Comparison of ENCODE assay signal across 8 cellular contexts in genomic region chr3:114056130-114057010, GRCh38. TPM values are rescaled to one million over a fixed set of nuclear protein-coding genes. Genes with fewer than 3 reads are reported as not detected.
DNase-seq lines count a peak whose midpoint lies in the region; ATAC-seq and TF ChIP-seq lines count a peak whose summit lies in the region.

CCDC191 (minus strand) TSS chr3:114056526; CDS start chr3:114056466, 60 bp downstream.
QTRT2 (plus strand) TSS chr3:114056737; CDS start chr3:114065258, 8,521 bp downstream.

- no peak within 1 kb of the TSS for H4K8ac ChIP-seq in mesendoderm (ENCODE audit: low read depth, low read length)

- no peak within 1 kb of the TSS for H4K5ac ChIP-seq in mesendoderm (ENCODE audit: low read length)

- no peak within 1 kb of the TSS for H2BK120ac ChIP-seq in mesendoderm (ENCODE audit: low read depth, low read length)

- peak within 1 kb of the TSS; percentile 99 for H3K27ac Mint-ChIP-seq in endodermal cell

- H3K27ac ChIP-seq in endodermal cell (ENCODE audit: low read depth, low read length): peak within 1 kb of the TSS; percentile 0
- H3K27ac ChIP-seq in mesendoderm (ENCODE audit: low read depth, low read length): peak within 1 kb of the TSS; percentile 19

- H3K36me3 ChIP-seq in endodermal cell (ENCODE audit: control insufficient read depth, insufficient read depth, low read length): peaks cover 8% of the 10 kb centered on the region
- no peaks in the 10 kb centered on the region for H3K36me3 ChIP-seq in mesendoderm (ENCODE audit: control insufficient read depth, insufficient read depth, low read length)

- H3K79me2 ChIP-seq in mesendoderm (ENCODE audit: control insufficient read depth, insufficient read depth, low read length): peaks cover 37% of the 10 kb centered on the region

- no peaks in the 10 kb centered on the region for H3K79me1 ChIP-seq in mesendoderm (ENCODE audit: low read length)

- no peaks in the 10 kb centered on the region for H3K9me3 ChIP-seq in endodermal cell (ENCODE audit: control insufficient read depth, low read length)

- no peaks in the 10 kb centered on the region for H3K27me3 ChIP-seq in endodermal cell (ENCODE audit: control insufficient read depth, insufficient read depth, low read length, poor library complexity, severe bottlenecking)
- H3K27me3 ChIP-seq in mesendoderm (ENCODE audit: insufficient read depth, low read length, poor library complexity): no peaks in the 10 kb centered on the region

- H3K4me3 ChIP-seq in endodermal cell (ENCODE audit: low read length) (peak within 1 kb of the TSS; percentile 99), mesendoderm (ENCODE audit: low read length) (peak within 1 kb of the TSS; percentile 82)

- H3K56ac ChIP-seq in mesendoderm (ENCODE audit: low read length): peak within 1 kb of the TSS; percentile 89

- H3K4me2 ChIP-seq in mesendoderm (ENCODE audit: low read length): peak within 1 kb of the TSS; percentile 26

- H2BK5ac ChIP-seq in mesendoderm (ENCODE audit: low read length): no peak within 1 kb of the TSS

- peak; percentile 97 for DNase-seq in Caki2 (ENCODE audit: low read depth)
- peak; percentile 38 to 98 (median 96) for DNase-seq in HUDEP-2 (lab: John Stamatoyannopoulos, UW; ENCODE audit: unreplicated experiment in 76 of 76)
- peak; percentile 100 for DNase-seq in NOMO-1 treated with dmso at 0.1 percent for 144 hours (lab: John Stamatoyannopoulos, UW; ENCODE audit: unreplicated experiment)
- DNase-seq in activated CD8-positive, alpha-beta memory T cell treated with anti-CD3 and anti-CD28 coated beads, Interleukin-2, amount 50 U/mL, for 1 hour (ENCODE audit: extremely low read depth): peak; percentile 97
- DNase-seq in endodermal cell: peak; percentile 99
- peak; percentile 100 for DNase-seq in mesendoderm
- peak; percentile 94 for DNase-seq in stimulated activated CD8-positive, alpha-beta memory T cell treated with anti-CD3 and anti-CD28 coated beads, Interleukin-12 subunit alpha, Interleukin-12 subunit beta, amount 100 ng/mL, for 4 hours (ENCODE audit: low read depth)

- no peak within 1 kb of the TSS for H2BK15ac ChIP-seq in mesendoderm (replicated peaks; ENCODE audit: low read depth)

- no peak within 1 kb of the TSS for H3K4ac ChIP-seq in mesendoderm (ENCODE audit: low read depth, low read length)

- no peak within 1 kb of the TSS for H2AK5ac ChIP-seq in mesendoderm (ENCODE audit: low read length)

- H3K36me3 Mint-ChIP-seq in endodermal cell (ENCODE audit: low read depth): no peaks in the 10 kb centered on the region

- peaks cover 10% of the 10 kb centered on the region for H3K4me1 Mint-ChIP-seq in endodermal cell

- TF ChIP-seq CTCF in endodermal cell (conservative IDR thresholded peaks at IDR 0.05): no peak

- H3K9me3 Mint-ChIP-seq in endodermal cell: no peaks in the 10 kb centered on the region

- ATAC-seq in GM21390 (IDR thresholded peaks at IDR 0.05; ENCODE audit: unreplicated experiment): peak; percentile 96

- H3K9ac ChIP-seq in endodermal cell (ENCODE audit: extremely low read depth, low read length, poor library complexity, severe bottlenecking) (peak within 1 kb of the TSS; percentile 90), mesendoderm (ENCODE audit: low read length) (peak within 1 kb of the TSS; percentile 74)

- H3K23ac ChIP-seq in mesendoderm (ENCODE audit: low read length): no peak within 1 kb of the TSS

- H3K4me1 ChIP-seq in endodermal cell (ENCODE audit: control insufficient read depth, insufficient read depth, low read length) (no peaks in the 10 kb centered on the region), mesendoderm (ENCODE audit: control insufficient read depth, low read depth, low read length) (no peaks in the 10 kb centered on the region)

- in situ Hi-C loops in Caki2 (cut with HindIII; ENCODE audit: low pct_unique_long_range_greater_than_20kb, low sequenced_read_pairs): no loop called here

- peak within 1 kb of the TSS; percentile 86 for H3K4me3 Mint-ChIP-seq in endodermal cell

- H3K18ac ChIP-seq in mesendoderm (ENCODE audit: low read length): no peak within 1 kb of the TSS

- 0% methylated on average over 37 to 49 of the region's 49 CpGs for WGBS in endodermal cell (ENCODE audit: insufficient coverage in 1 of 2, insufficient read length in 1 of 2), 2 experiments
- WGBS in mesendoderm (ENCODE audit: extremely low coverage, insufficient coverage, low lambda C conversion rate): no CpG with 5 or more reads among the region's 49 CpGs

- no peaks in the 10 kb centered on the region for H3K27me3 Mint-ChIP-seq in endodermal cell (ENCODE audit: insufficient read depth)

RNA-seq across cellular contexts. Expression of gene CCDC191, which starts in this region (rescaled TPM):
- total RNA-seq in Caki2 (2014; rRNA removed; shearing (Covaris generic); ENCODE audit: low replicate concordance): 0.14 and 0.23 TPM in 2 replicates
- 1 to 10 TPM; 4.4 to 6.1 TPM for total RNA-seq in endodermal cell
- 6.9 TPM for polyA plus RNA-seq in endodermal cell (2013, experiment 1 of 2)
- polyA plus RNA-seq in endodermal cell (2013, experiment 2 of 2): 5.3 TPM
- 0.18 TPM for polyA plus RNA-seq in mesendoderm (2013, experiment 1 of 2)
- 0.15 TPM for polyA plus RNA-seq in mesendoderm (2013, experiment 2 of 2)

RNA-seq across cellular contexts. Expression of gene QTRT2, which starts in this region (rescaled TPM):
- total RNA-seq in Caki2 (2014; rRNA removed; shearing (Covaris generic); ENCODE audit: low replicate concordance): 25.0 and 31.2 TPM in 2 replicates
- 10 to 100 TPM; 33.0 to 37.7 TPM for total RNA-seq in endodermal cell
- 22.3 TPM for polyA plus RNA-seq in endodermal cell (2013, experiment 1 of 2)
- 18.9 TPM for polyA plus RNA-seq in endodermal cell (2013, experiment 2 of 2)
- 28.6 TPM for polyA plus RNA-seq in mesendoderm (2013, experiment 1 of 2)
- 30.1 TPM for polyA plus RNA-seq in mesendoderm (2013, experiment 2 of 2)

Comparison
In these comparisons a context has a peak if more than half of its experiments do, and no peak if none do; other contexts are left out.
1. Peak in every context shown above with its lines: DNase-seq, ATAC-seq, H3K4me3 ChIP-seq and H3K27ac ChIP-seq.